ENCODE assay signal across 21 cellular contexts in the genomic region with DNA sequence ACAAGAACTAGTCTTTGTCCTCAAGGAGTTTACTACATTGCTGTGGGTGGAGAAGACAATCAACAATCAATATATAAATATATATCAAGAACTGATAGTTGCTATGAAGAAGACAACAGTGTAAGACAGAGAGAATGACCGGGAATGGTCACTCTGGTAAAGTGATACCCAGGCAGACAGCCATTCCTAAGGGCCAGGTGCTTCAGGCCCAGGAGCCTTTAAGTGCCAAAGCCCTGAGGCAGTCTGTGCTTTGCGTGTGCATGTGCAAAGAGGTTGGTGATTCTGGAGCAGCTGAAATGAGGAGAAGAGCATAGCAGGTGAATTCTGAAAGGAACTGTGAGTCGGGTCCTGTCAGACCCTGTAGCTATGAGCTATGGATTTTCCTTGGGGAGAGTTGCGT.
"Had no signal": no experiment of that assay in that cellular context is flagged by ENCODE, and none has a peak within 500 bp of the region (broad histone marks: within the 10 kb centered on the region; RNA-seq: fewer than 3 reads in every experiment).

No MANE protein-coding gene starts in this region.

- H3K9me3 Mint-ChIP-seq: IgD-negative memory B cell had no signal

- H3K4me1 ChIP-seq: SJSA1 had no signal

- H3K4me3 ChIP-seq: K562, SJSA1, SK-N-MC had no signal

- ATAC-seq: K562 had no signal

- H3K36me3 Mint-ChIP-seq: IgD-negative memory B cell had no signal

- H3K27ac ChIP-seq: HL-60, KMS-11, SJSA1, SK-N-MC had no signal

- DNase-seq: Kasumi-1, MM.1S, NCI-H1048, NCI-H1105, NCI-H1436, NCI-H187, NCI-H2029, NCI-H2081 treated with DMSO at 0.1 percent for 48 hours, NCI-H2227 treated with DMSO at 0.1 percent for 48 hours, NCI-H510A, NCI-H524 treated with DMSO at 0.1 percent for 48 hours, NCI-H774, Right ventricle myocardium superior, RPMI8226, SIG-M5 had no signal

- H3K4me3 Mint-ChIP-seq: IgD-negative memory B cell had no signal

- H3K27ac Mint-ChIP-seq: IgD-negative memory B cell had no signal

- H3K36me3 ChIP-seq: SJSA1 had no signal

- H3K9me3 ChIP-seq: SJSA1 had no signal
